24 cellular contexts compared by ENCODE assay signal in genomic region chr1:9040659-9041030, GRCh38. TPM values are rescaled to one million over a fixed set of nuclear protein-coding genes. Genes with fewer than 3 reads are reported as not detected.
DNase-seq lines count a peak whose midpoint lies in the region; ATAC-seq, FAIRE-seq and TF ChIP-seq lines count a peak whose summit lies in the region.
"Had no signal": no experiment of that assay in that cellular context is flagged by ENCODE, and none has a peak within 500 bp of the region (broad histone marks: within the 10 kb centered on the region; RNA-seq: fewer than 3 reads in every experiment).

No MANE protein-coding gene starts in this region.

- peaks cover 0 to under 1% of the 10 kb centered on the region in 2 donors for H3K9me3 ChIP-seq in kidney (ENCODE audit: control insufficient read depth in 1 of 2, low read length in 2 of 2)
- H3K9me3 ChIP-seq: BE2C had no signal

- H3K36me3 ChIP-seq in kidney (ENCODE audit: control insufficient read depth in 1 of 2, insufficient read depth in 2 of 2, low read length in 2 of 2), result no peaks in the 10 kb centered on the region
- H3K36me3 ChIP-seq: BE2C had no signal

- H3K4me1 ChIP-seq in kidney (ENCODE audit: control insufficient read depth in 1 of 2, insufficient read depth in 1 of 2, low read depth in 1 of 2, low read length in 2 of 2), result no peaks in the 10 kb centered on the region
- H3K4me1 ChIP-seq: BE2C had no signal

- FAIRE-seq in kidney (lab: Jason Lieb, UNC), result no peak
- FAIRE-seq in HTR-8/SVneo (lab: Jason Lieb, UNC), result no peak
- FAIRE-seq: A204.1, G401.6, GM18507 had no signal

- ATAC-seq in Right ventricle myocardium inferior (no peak), left ventricle myocardium superior (no peak)
- ATAC-seq: HCT116 had no signal

- H3K4me3 ChIP-seq in kidney (ENCODE audit: low read length in 2 of 2), result no peak overlapping the region
- H3K4me3 ChIP-seq: BLaER1 treated with 17β-estradiol and CSF1 and Interleukin-3, amounts not matched to agents 10 nM and 100 nM; GM23338 had no signal

- intact Hi-C loops in Right ventricle myocardium inferior (cut with DNase I) (no loop called here), left ventricle myocardium superior (cut with micrococcal nuclease) (no loop called here), kidney (cut with DNase I) (no loop called here), posterior vena cava (cut with DNase I) (no loop called here)

- H3K27ac ChIP-seq in kidney (ENCODE audit: low read depth in 2 of 2, low read length in 2 of 2), result no peak overlapping the region
- H3K27ac ChIP-seq: 22Rv1; BLaER1 treated with 17β-estradiol and CSF1 and Interleukin-3, amounts not matched to agents 10 nM and 100 nM had no signal

- H3K9ac ChIP-seq in kidney (ENCODE audit: low read length in 2 of 2), result no peak overlapping the region
- H3K9ac ChIP-seq: BLaER1 treated with 17β-estradiol and CSF1 and Interleukin-3, amounts not matched to agents 10 nM and 100 nM had no signal

- no peak for TF ChIP-seq CTCF in kidney (IDR thresholded peaks at IDR 0.05; ENCODE audit: borderline replicate concordance, extremely low read depth, insufficient read depth)

- DNase-seq in Right ventricle myocardium inferior (ENCODE audit: missing footprints), result peak; percentile 64
- no peak for DNase-seq in left ventricle myocardium superior
- DNase-seq in kidney, result peak; percentile 23
- DNase-seq in posterior vena cava (ENCODE audit: low spot score), result peak; percentile 29
- no peak for DNase-seq in activated CD8-positive, alpha-beta memory T cell treated with anti-CD3 and anti-CD28 coated beads for 24 hours
- no peak for DNase-seq in HTR-8/SVneo (ENCODE audit: insufficient read length, low spot score)
- DNase-seq in inferior parietal cortex (ENCODE audit: extremely low spot score), result no peak
- DNase-seq: BE2C; Calu3; CD4-positive, alpha-beta T cell; COR-L47; DMS53; DMS79 treated with DMSO at 0.1 percent for 48 hours; H9 had no signal

RNA-seq across cellular contexts. Expression of gene SLC2A7, which starts 14.4 kb away (rescaled TPM):
- total RNA-seq in Right ventricle myocardium inferior, result not detected
- total RNA-seq in left ventricle myocardium superior, result not detected
- not detected for total RNA-seq in kidney
- polyA plus RNA-seq in kidney (ENCODE audit: insufficient read depth, low read depth, low replicate concordance), result not detected
- not detected for total RNA-seq in posterior vena cava
- total RNA-seq: Calu3; CD4-positive, alpha-beta T cell; GM23338; H4; H9 had no signal
- polyA plus RNA-seq: AG04450, CD14-positive monocyte, GM23338 had no signal

RNA-seq across cellular contexts. Expression of gene SLC2A5, which starts 28.8 kb away (rescaled TPM):
- 3.6 TPM for total RNA-seq in Right ventricle myocardium inferior
- total RNA-seq in left ventricle myocardium superior, result 3.2 TPM
- total RNA-seq in kidney, result 6.4 TPM
- 9.0 TPM for polyA plus RNA-seq in kidney (ENCODE audit: insufficient read depth, low read depth, low replicate concordance)
- total RNA-seq in posterior vena cava, result 1 to 10 TPM; 2.0 to 3.2 TPM
- total RNA-seq: CD4-positive, alpha-beta T cell; H9 had no signal
- polyA plus RNA-seq: GM23338 had no signal

Comparison
In these comparisons a context has a peak if more than half of its experiments do, and no peak if none do; other contexts are left out.
1. DNase-seq: peak in Right ventricle myocardium inferior (single experiment), kidney (single experiment) and posterior vena cava (single experiment); none in left ventricle myocardium superior (single experiment), activated CD8-positive, alpha-beta memory T cell treated with anti-CD3 and anti-CD28 coated beads for 24 hours (single experiment), HTR-8/SVneo (single experiment) and inferior parietal cortex (single experiment).